Comparison of ENCODE assay signal across 8 cellular contexts in genomic region chr11:65501530-65502273, GRCh38. TPM values are rescaled to one million over a fixed set of nuclear protein-coding genes. Genes with fewer than 3 reads are reported as not detected.
A peak's percentile ranks its signal among the peaks of the same experiment; 100 is the strongest.
DNase-seq lines count a peak whose midpoint lies in the region; ATAC-seq and TF ChIP-seq lines count a peak whose summit lies in the region.

No MANE protein-coding gene starts in this region.

- no peak overlapping the region for H4K8ac ChIP-seq in trophoblast cell (ENCODE audit: low read depth, low read length)

- H3K27me3 ChIP-seq in GM06990 (replicated peaks; ENCODE audit: control insufficient read depth, insufficient read depth, low read length) (no peaks in the 10 kb centered on the region), trophoblast cell (ENCODE audit: insufficient read depth, low read length) (no peaks in the 10 kb centered on the region)

- H3K18ac ChIP-seq in trophoblast cell (ENCODE audit: low read length): no peak overlapping the region

- peak overlapping the region; percentile 94 for H3K9ac ChIP-seq in trophoblast cell (ENCODE audit: low read length)

- DNase-seq in GM06990 (ENCODE audit: extremely low read depth, insufficient read length) (no peak), NCI-H446 treated with DMSO at 0.1 percent for 48 hours (lab: John Stamatoyannopoulos, UW) (peak; percentile 51), epithelial cell of esophagus (ENCODE audit: low read depth) (no peak), trophoblast cell (peak; percentile 5 to 37), NCI-H128 (lab: John Stamatoyannopoulos, UW; ENCODE audit: unreplicated experiment) (no peak)
- DNase-seq in activated naive CD8-positive, alpha-beta T cell treated with anti-CD3 and anti-CD28 coated beads, Interleukin-2, amount 50 U/mL, for 24 hours: no peak
- no peak for DNase-seq in stimulated activated naive CD8-positive, alpha-beta T cell treated with anti-CD3 and anti-CD28 coated beads, Interleukin-15, Interleukin-2, amounts not matched to agents 100 U/mL and 50 U/mL, for 24 hours

- TF ChIP-seq CTCF in GM06990 (IDR thresholded peaks at IDR 0.05; ENCODE audit: insufficient read depth, low read length, poor library complexity, severe bottlenecking) (no peak), epithelial cell of esophagus (IDR thresholded peaks at IDR 0.05; ENCODE audit: insufficient read depth, low read depth, low read length, missing control alignments) (no peak)

- H2AK5ac ChIP-seq in trophoblast cell (ENCODE audit: low read length): no peak overlapping the region

- no peak overlapping the region for H3K23ac ChIP-seq in trophoblast cell (ENCODE audit: low read length)

- peak overlapping the region; percentile 28 for H3K4me2 ChIP-seq in trophoblast cell (ENCODE audit: low read length)

- no peak overlapping the region for H3K14ac ChIP-seq in trophoblast cell (ENCODE audit: low read length)

- WGBS in trophoblast cell (ENCODE audit: extremely low coverage, insufficient coverage, insufficient read length): no CpG with 5 or more reads among the region's 3 CpGs

- H3K9me3 ChIP-seq in trophoblast cell (ENCODE audit: insufficient read depth, low read depth, low read length): no peaks in the 10 kb centered on the region

- peak overlapping the region; percentile 65 for H3K4ac ChIP-seq in trophoblast cell (ENCODE audit: low read depth, low read length)

- no peaks in the 10 kb centered on the region for H3K36me3 Mint-ChIP-seq in activated naive CD8-positive, alpha-beta T cell treated with anti-CD3 and anti-CD28 coated beads, Interleukin-2, amount 50 U/mL, for 24 hours (ENCODE audit: low read depth)

- peaks cover 32% of the 10 kb centered on the region for H3K79me2 ChIP-seq in trophoblast cell (ENCODE audit: control insufficient read depth, insufficient read depth, low read length, poor library complexity)

- no peak overlapping the region for H2BK12ac ChIP-seq in trophoblast cell (ENCODE audit: low read length)

- H3K27ac Mint-ChIP-seq in activated naive CD8-positive, alpha-beta T cell treated with anti-CD3 and anti-CD28 coated beads, Interleukin-2, amount 50 U/mL, for 24 hours: no peak overlapping the region

- H3K79me1 ChIP-seq in trophoblast cell (ENCODE audit: low read length): peaks cover 21% of the 10 kb centered on the region

- no peaks in the 10 kb centered on the region for H3K27me3 Mint-ChIP-seq in activated naive CD8-positive, alpha-beta T cell treated with anti-CD3 and anti-CD28 coated beads, Interleukin-2, amount 50 U/mL, for 24 hours

- no peak overlapping the region for H4K91ac ChIP-seq in trophoblast cell (ENCODE audit: low read depth, low read length)

- H2BK5ac ChIP-seq in trophoblast cell (ENCODE audit: low read depth, low read length, poor library complexity): no peak overlapping the region

- no peak overlapping the region for H2AFZ ChIP-seq in trophoblast cell (ENCODE audit: insufficient read depth, low read length, poor library complexity)

- H3K4me3 ChIP-seq in GM06990 (replicated peaks; ENCODE audit: low read depth, low read length) (peak overlapping the region; percentile 70), epithelial cell of esophagus (ENCODE audit: low read length) (peak overlapping the region; percentile 98), trophoblast cell (ENCODE audit: low read depth, low read length) (peak overlapping the region; percentile 76)

- H3K4me3 Mint-ChIP-seq in activated naive CD8-positive, alpha-beta T cell treated with anti-CD3 and anti-CD28 coated beads, Interleukin-2, amount 50 U/mL, for 24 hours: no peak overlapping the region

- no peaks in the 10 kb centered on the region for H3K9me3 Mint-ChIP-seq in activated naive CD8-positive, alpha-beta T cell treated with anti-CD3 and anti-CD28 coated beads, Interleukin-2, amount 50 U/mL, for 24 hours

- ATAC-seq in HG03439 (IDR thresholded peaks at IDR 0.05; ENCODE audit: unreplicated experiment): no peak
- ATAC-seq in activated naive CD8-positive, alpha-beta T cell treated with anti-CD3 and anti-CD28 coated beads, Interleukin-2, amount 50 U/mL, for 24 hours: no peak
- no peak for ATAC-seq in stimulated activated naive CD8-positive, alpha-beta T cell treated with anti-CD3 and anti-CD28 coated beads, Interleukin-15, Interleukin-2, amounts not matched to agents 100 U/mL and 50 U/mL, for 24 hours

- H4K12ac ChIP-seq in trophoblast cell (ENCODE audit: low read depth, low read length): no peak overlapping the region

- H3K27ac ChIP-seq in trophoblast cell (ENCODE audit: low read depth, low read length): peak overlapping the region; percentile 57

- peaks cover 5 to 13% of the 10 kb centered on the region in 2 experiments for H3K4me1 ChIP-seq in trophoblast cell (ENCODE audit: control insufficient read depth in 1 of 2, insufficient read depth in 2 of 2, low read length in 2 of 2)

- H3K4me1 Mint-ChIP-seq in activated naive CD8-positive, alpha-beta T cell treated with anti-CD3 and anti-CD28 coated beads, Interleukin-2, amount 50 U/mL, for 24 hours: peaks cover 41% of the 10 kb centered on the region

- no peak overlapping the region for H2BK120ac ChIP-seq in trophoblast cell (ENCODE audit: insufficient read depth, low read length, poor library complexity)

- H3K36me3 ChIP-seq in GM06990 (ENCODE audit: control insufficient read depth, insufficient read depth, low read length) (peaks cover 23% of the 10 kb centered on the region), trophoblast cell (ENCODE audit: control insufficient read depth in 1 of 2, insufficient read depth in 2 of 2, low read length in 2 of 2) (peaks cover 13 to 36% of the 10 kb centered on the region in 2 experiments)

RNA-seq across cellular contexts. Expression of gene MALAT1, which starts 2.9 kb away (rescaled TPM):
- polyA plus RNA-seq in trophoblast cell (2013): 597 and 615 TPM in 2 replicates

RNA-seq across cellular contexts. Expression of gene SCYL1, which starts 23.2 kb away (rescaled TPM):
- 117 and 118 TPM in 2 replicates for polyA plus RNA-seq in trophoblast cell (2013)

RNA-seq across cellular contexts. Expression of gene LTBP3, which starts 56.5 kb away (rescaled TPM):
- polyA plus RNA-seq in trophoblast cell (2013): 36.2 and 40.2 TPM in 2 replicates

Comparison
In these comparisons a context has a peak if more than half of its experiments do, and no peak if none do; other contexts are left out.
1. DNase-seq: peak in NCI-H446 treated with DMSO at 0.1 percent for 48 hours (single experiment) and trophoblast cell (2 of 2); none in GM06990 (single experiment), epithelial cell of esophagus (single experiment), activated naive CD8-positive, alpha-beta T cell treated with anti-CD3 and anti-CD28 coated beads, Interleukin-2, amount 50 U/mL, for 24 hours (single experiment), stimulated activated naive CD8-positive, alpha-beta T cell treated with anti-CD3 and anti-CD28 coated beads, Interleukin-15, Interleukin-2, amounts not matched to agents 100 U/mL and 50 U/mL, for 24 hours (single experiment) and NCI-H128 (single experiment).
2. Peak in every context shown above with its lines, with median percentiles within 50 percentile points of each other: H3K4me3 ChIP-seq.